27 cellular contexts compared by ENCODE assay signal in the genomic region with DNA sequence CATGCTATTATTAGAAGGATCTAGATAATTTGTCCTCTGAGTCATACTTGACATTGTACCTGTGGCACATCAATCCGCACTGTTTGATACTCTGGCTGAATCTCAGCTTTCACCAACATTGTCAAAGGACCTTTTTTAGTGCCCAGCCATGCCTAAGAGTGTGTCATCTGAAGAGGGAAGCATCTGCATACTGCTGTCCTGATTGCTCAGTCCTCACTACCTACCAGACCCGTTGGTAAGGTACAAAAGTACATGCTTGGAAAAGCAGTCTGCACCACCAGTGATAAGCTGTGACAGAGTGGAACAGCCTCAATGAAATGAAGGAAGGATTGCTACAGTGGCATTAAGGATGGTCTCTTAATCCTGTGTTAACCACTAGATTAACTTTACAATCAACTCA. TPM values are rescaled to one million over a fixed set of nuclear protein-coding genes. Genes with fewer than 3 reads are reported as not detected.
A peak's percentile ranks its signal among the peaks of the same experiment; 100 is the strongest.
DNase-seq lines count a peak whose midpoint lies in the region; ATAC-seq and TF ChIP-seq lines count a peak whose summit lies in the region.
"Had no signal": no experiment of that assay in that cellular context is flagged by ENCODE, and none has a peak within 500 bp of the region (broad histone marks: within the 10 kb centered on the region; RNA-seq: fewer than 3 reads in every experiment).

No MANE protein-coding gene starts in this region.

- WGBS in esophagus squamous epithelium, 2 donors: 73 to 93% methylated on average over 2 of the region's 2 CpGs
- 57 to 77% methylated on average over 2 of the region's 2 CpGs for WGBS in sigmoid colon, 2 donors

- TF ChIP-seq POLR2A in esophagus squamous epithelium (IDR thresholded peaks at IDR 0.05): no peak
- no peak for TF ChIP-seq POLR2A in sigmoid colon (IDR thresholded peaks at IDR 0.05)

- H3K4me3 Mint-ChIP-seq in activated T-cell treated with anti-CD3 and anti-CD28 coated beads, Interleukin-2, amount 50 U/mL, for 24 hours: no peak overlapping the region
- H3K4me3 Mint-ChIP-seq in T-cell: no peak overlapping the region
- H3K4me3 Mint-ChIP-seq: activated naive CD4-positive, alpha-beta T cell treated with anti-CD3 and anti-CD28 coated beads for 36 hours; CD14-positive monocyte; endodermal cell; stimulated activated naive B cell treated with anti-CD40 and anti-IgM and Interleukin-4, amounts not matched to agents 10 μg/mL and 1 μg/mL and 100 μg/mL, for 72 hours; T-helper 1 cell treated with Interleukin-12 subunit alpha and Interleukin-12 subunit beta and Interleukin-4 antibody, amounts not matched to agents 30 μg/mL and 1 μg/mL, for 36 hours had no signal

- peaks cover 16% of the 10 kb centered on the region for H3K4me1 Mint-ChIP-seq in activated T-cell treated with anti-CD3 and anti-CD28 coated beads, Interleukin-2, amount 50 U/mL, for 24 hours (ENCODE audit: low read depth)
- H3K4me1 Mint-ChIP-seq in T-cell: no peaks in the 10 kb centered on the region
- H3K4me1 Mint-ChIP-seq: CD14-positive monocyte; endodermal cell; stimulated activated naive B cell treated with anti-CD40 and anti-IgM and Interleukin-4, amounts not matched to agents 10 μg/mL and 1 μg/mL and 100 μg/mL, for 72 hours had no signal

- TF ChIP-seq EP300 in sigmoid colon (IDR thresholded peaks at IDR 0.05): no peak

- H3K27me3 ChIP-seq in esophagus squamous epithelium: no peaks in the 10 kb centered on the region
- H3K27me3 ChIP-seq in sigmoid colon: no peaks in the 10 kb centered on the region
- H3K27me3 ChIP-seq: ovary, testis had no signal

- H3K36me3 Mint-ChIP-seq in activated T-cell treated with anti-CD3 and anti-CD28 coated beads, Interleukin-2, amount 50 U/mL, for 24 hours (ENCODE audit: low read depth): peaks cover 75% of the 10 kb centered on the region
- peaks cover 36% of the 10 kb centered on the region for H3K36me3 Mint-ChIP-seq in T-cell

- H3K27ac Mint-ChIP-seq in activated T-cell treated with anti-CD3 and anti-CD28 coated beads, Interleukin-2, amount 50 U/mL, for 24 hours: peak overlapping the region; percentile 31
- no peak overlapping the region for H3K27ac Mint-ChIP-seq in T-cell
- H3K27ac Mint-ChIP-seq: activated naive CD4-positive, alpha-beta T cell treated with anti-CD3 and anti-CD28 coated beads for 36 hours; endodermal cell; T-helper 1 cell treated with Interleukin-12 subunit alpha and Interleukin-12 subunit beta and Interleukin-4 antibody, amounts not matched to agents 30 μg/mL and 1 μg/mL, for 36 hours had no signal

- POLR2A ChIA-PET in T-cell (lab: Charles Lee): interaction anchor here in 1 of 2 donors (0.5 kb wide), 1 partner anchor 71 kb away, joined by 3 read pairs; no protein-coding TSS in a partner anchor

- no peaks in the 10 kb centered on the region for H3K9me3 Mint-ChIP-seq in activated T-cell treated with anti-CD3 and anti-CD28 coated beads, Interleukin-2, amount 50 U/mL, for 24 hours
- H3K9me3 Mint-ChIP-seq in T-cell: no peaks in the 10 kb centered on the region
- H3K9me3 Mint-ChIP-seq: activated naive CD4-positive, alpha-beta T cell treated with anti-CD3 and anti-CD28 coated beads for 36 hours; CD14-positive monocyte; endodermal cell; stimulated activated naive B cell treated with anti-CD40 and anti-IgM and Interleukin-4, amounts not matched to agents 10 μg/mL and 1 μg/mL and 100 μg/mL, for 72 hours; T-helper 1 cell treated with Interleukin-12 subunit alpha and Interleukin-12 subunit beta and Interleukin-4 antibody, amounts not matched to agents 30 μg/mL and 1 μg/mL, for 36 hours had no signal

- intact Hi-C loops in esophagus squamous epithelium (cut with DNase I): no loop called here
- intact Hi-C loops in sigmoid colon (cut with DNase I): no loop called here
- intact Hi-C loops in sciatic nerve (cut with DNase I): no loop called here

- no peak for ATAC-seq in sciatic nerve
- ATAC-seq in T-cell (replicated peaks in 1 of 4): no peak
- ATAC-seq: stimulated activated naive B cell treated with anti-CD40 and anti-IgM and Interleukin-4, amounts not matched to agents 10 μg/mL and 1 μg/mL and 100 μg/mL, for 72 hours had no signal

- no peak for DNase-seq in activated T-cell treated with anti-CD3 and anti-CD28 coated beads, Interleukin-2, amount 50 U/mL, for 24 hours
- no peak for DNase-seq in activated T-cell treated with anti-CD3 and anti-CD28 coated beads, Interleukin-2, amount 50 U/mL, for 48 hours
- DNase-seq in SK-N-MC (ENCODE audit: low read depth, low spot score): no peak
- DNase-seq in esophagus squamous epithelium (lab: John Stamatoyannopoulos, UW): no peak
- peak; percentile 1 for DNase-seq in sigmoid colon
- no peak for DNase-seq in sciatic nerve (ENCODE audit: low spot score)
- DNase-seq in T-cell: no peak
- no peak for DNase-seq in stimulated activated CD4-positive, alpha-beta T cell treated with anti-CD3 and anti-CD28 coated beads, Interleukin-12 subunit alpha, Interleukin-12 subunit beta, amount 100 ng/mL, for 4 hours
- DNase-seq: 8988T; activated CD4-positive, CD25-positive, alpha-beta regulatory T cell treated with anti-CD3 and anti-CD28 coated beads, Interleukin-2, amount 50 U/mL, for 72 hours; activated naive CD4-positive, alpha-beta T cell treated with anti-CD3 and anti-CD28 coated beads for 36 hours; activated T-cell treated with anti-CD3 and anti-CD28 coated beads, Interleukin-2, amount 50 U/mL, for 1 hour; amygdala; Calu3; endodermal cell; kidney glomerular epithelial cell; NCI-H1417 treated with DMSO at 0.1 percent for 48 hours; NCI-H2081; NCI-H226; ovary; stimulated activated CD4-positive, alpha-beta T cell treated with anti-CD3 and anti-CD28 coated beads, Interleukin-15, amount 100 ng/mL, for 24 hours; stimulated activated naive B cell treated with anti-CD40 and anti-IgM and Interleukin-4, amounts not matched to agents 10 μg/mL and 1 μg/mL and 100 μg/mL, for 72 hours; testis had no signal

- no peak overlapping the region for H3K9ac ChIP-seq in SK-N-MC (ENCODE audit: insufficient read length)
- H3K9ac ChIP-seq: KMS-11 had no signal

- H3K4me1 ChIP-seq in esophagus squamous epithelium: peaks cover 3 to 55% (median 25%) of the 10 kb centered on the region in 3 donors
- peaks cover 0 to 55% (median 39%) of the 10 kb centered on the region in 4 donors for H3K4me1 ChIP-seq in sigmoid colon

- H3K9me3 ChIP-seq in SK-N-MC (ENCODE audit: low read depth, low read length): no peaks in the 10 kb centered on the region
- H3K9me3 ChIP-seq in esophagus squamous epithelium: no peaks in the 10 kb centered on the region
- H3K9me3 ChIP-seq in sigmoid colon: no peaks in the 10 kb centered on the region
- H3K9me3 ChIP-seq: ovary, testis had no signal

- CTCF ChIA-PET in T-cell (lab: Charles Lee): interaction anchor here in 1 of 2 donors (0.5 kb wide), 1 partner anchor 118 kb away, joined by 5 read pairs; no protein-coding TSS in a partner anchor

- no peak for TF ChIP-seq CTCF in esophagus squamous epithelium (IDR thresholded peaks at IDR 0.05)
- no peak for TF ChIP-seq CTCF in sigmoid colon (IDR thresholded peaks at IDR 0.05)

- no peaks in the 10 kb centered on the region for H3K27me3 Mint-ChIP-seq in activated T-cell treated with anti-CD3 and anti-CD28 coated beads, Interleukin-2, amount 50 U/mL, for 24 hours
- no peaks in the 10 kb centered on the region for H3K27me3 Mint-ChIP-seq in T-cell
- H3K27me3 Mint-ChIP-seq: stimulated activated naive B cell treated with anti-CD40 and anti-IgM and Interleukin-4, amounts not matched to agents 10 μg/mL and 1 μg/mL and 100 μg/mL, for 72 hours had no signal

- H3K36me3 ChIP-seq in SK-N-MC (ENCODE audit: insufficient read depth, low read length) (peaks cover 62% of the 10 kb centered on the region), esophagus squamous epithelium (peaks cover 0 to 60% (median 12%) of the 10 kb centered on the region in 3 donors), sigmoid colon (peaks cover 7 to 51% (median 17%) of the 10 kb centered on the region in 4 donors)
- H3K36me3 ChIP-seq: ovary had no signal

- H3K4me3 ChIP-seq in SK-N-MC: no peak overlapping the region
- H3K4me3 ChIP-seq in esophagus squamous epithelium: no peak overlapping the region
- H3K4me3 ChIP-seq in sigmoid colon: no peak overlapping the region
- H3K4me3 ChIP-seq: ovary, testis had no signal

- H3K27ac ChIP-seq in SK-N-MC (peak overlapping the region; percentile 70; the same call in 1 of the 2 replicates), esophagus squamous epithelium (peak overlapping the region in 3 of 4 donors; percentile 75 to 82 (median 80)), sigmoid colon (peak overlapping the region; percentile 64 to 78 (median 66))
- H3K27ac ChIP-seq: KMS-11, ovary had no signal

RNA-seq across cellular contexts. Expression of a gene that starts 17.1 kb away (rescaled TPM):
- 10 to 100 TPM in 2 of 4 donors, 1 to 10 TPM in 2; 2.9 to 31.7 (median 9.1) TPM for total RNA-seq in esophagus squamous epithelium
- total RNA-seq in sigmoid colon: 10 to 100 TPM; 22.5 to 87.5 (median 33.8) TPM
- polyA plus RNA-seq in sigmoid colon: 10 to 100 TPM in 1 of 3 donors, 1 to 10 TPM in 2; 6.9 to 12.7 (median 9.6) TPM
- total RNA-seq in sciatic nerve: 9.1 TPM
- under 1 TPM in 1 of 5 donors, not detected in 4; 0.07 TPM for total RNA-seq in T-cell
- total RNA-seq: activated naive CD4-positive, alpha-beta T cell treated with anti-CD3 and anti-CD28 coated beads for 36 hours had no signal
- polyA plus RNA-seq: neural cell had no signal

RNA-seq across cellular contexts. Expression of a gene that starts 34.5 kb away (rescaled TPM):
- 100 to 1,000 TPM in 1 of 4 donors, 10 to 100 TPM in 3; 59.6 to 102 (median 85.1) TPM for total RNA-seq in esophagus squamous epithelium
- total RNA-seq in sigmoid colon: 100 to 1,000 TPM in 3 of 4 donors, 10 to 100 TPM in 1; 91.8 to 118 (median 108) TPM
- 10 to 100 TPM; 54.1 to 81.1 (median 59.9) TPM for polyA plus RNA-seq in sigmoid colon
- 125 TPM for total RNA-seq in sciatic nerve
- total RNA-seq in T-cell: 100 to 1,000 TPM; 150 to 162 (median 158) TPM

RNA-seq across cellular contexts. Expression of a gene that starts 35.1 kb away (rescaled TPM):
- 10 to 100 TPM; 12.3 to 26.9 (median 21.1) TPM for total RNA-seq in esophagus squamous epithelium
- 10 to 100 TPM; 19.9 to 40.3 (median 36.8) TPM for total RNA-seq in sigmoid colon
- 10 to 100 TPM; 51.9 to 97.3 (median 89.5) TPM for polyA plus RNA-seq in sigmoid colon
- total RNA-seq in sciatic nerve: 39.9 TPM
- 10 to 100 TPM; 34.6 to 53.3 (median 42.7) TPM for total RNA-seq in T-cell
